ENCODE assay signal across 9 cellular contexts in genomic region chr16:82368041-82368440, GRCh38.
DNase-seq lines count a peak whose midpoint lies in the region; ATAC-seq, FAIRE-seq and TF ChIP-seq lines count a peak whose summit lies in the region.
"Had no signal": no experiment of that assay in that cellular context is flagged by ENCODE, and none has a peak within 500 bp of the region (broad histone marks: within the 10 kb centered on the region; RNA-seq: fewer than 3 reads in every experiment).

No MANE protein-coding gene starts in this region.

- H3K9ac ChIP-seq in astrocyte (ENCODE audit: low read length): no peak overlapping the region

- H3K79me2 ChIP-seq in astrocyte (ENCODE audit: insufficient read depth, low read length): no peaks in the 10 kb centered on the region

- no peak overlapping the region for H3K27ac ChIP-seq in astrocyte (ENCODE audit: low read depth, low read length)

- no peak overlapping the region for H3K4me3 ChIP-seq in astrocyte (ENCODE audit: insufficient read depth, low read depth, low read length)

- H3K27me3 Mint-ChIP-seq in astrocyte (ENCODE audit: low read depth, unreplicated experiment): peaks cover 34% of the 10 kb centered on the region
- H3K27me3 Mint-ChIP-seq: dendritic cell treated with granulocyte-macrophage colony-stimulating factor and Interleukin-4, amounts not matched to agents 40 ng/mL and 50 ng/mL, for 4 days had no signal

- no peak overlapping the region for H3K4me3 Mint-ChIP-seq in astrocyte (ENCODE audit: unreplicated experiment)
- H3K4me3 Mint-ChIP-seq: dendritic cell treated with granulocyte-macrophage colony-stimulating factor and Interleukin-4, amounts not matched to agents 40 ng/mL and 50 ng/mL, for 4 days had no signal

- peaks cover 4% of the 10 kb centered on the region for H3K27me3 ChIP-seq in astrocyte (ENCODE audit: insufficient read depth, low read length)

- no peaks in the 10 kb centered on the region for H3K36me3 Mint-ChIP-seq in astrocyte (ENCODE audit: low read depth, unreplicated experiment)

- no peaks in the 10 kb centered on the region for H3K4me1 ChIP-seq in astrocyte (ENCODE audit: insufficient read depth, low read length)

- DNase-seq in Ammon's horn (ENCODE audit: low spot score) (peak; percentile 80), HK-2 (ENCODE audit: unreplicated experiment) (peak; percentile 9), astrocyte (ENCODE audit: low read depth) (peak; percentile 16), iris pigment epithelial cell (ENCODE audit: low read depth) (peak; percentile 45), kidney glomerular epithelial cell (lab: John Stamatoyannopoulos, UW) (no peak), cerebellum (ENCODE audit: low spot score) (no peak)

- no peak overlapping the region for H2AFZ ChIP-seq in astrocyte (ENCODE audit: low read depth, low read length)

- H3K36me3 ChIP-seq in astrocyte (ENCODE audit: insufficient read depth, low read length): no peaks in the 10 kb centered on the region

- H3K4me2 ChIP-seq in astrocyte (ENCODE audit: low read length): no peak overlapping the region

- peak; percentile 28 for TF ChIP-seq CTCF in astrocyte (IDR thresholded peaks at IDR 0.05; ENCODE audit: insufficient read depth, low read depth, low read length)

- no peak for FAIRE-seq in astrocyte (lab: Jason Lieb, UNC)

- H4K20me1 ChIP-seq in astrocyte (ENCODE audit: insufficient read depth, low read length): no peaks in the 10 kb centered on the region

- no peak for ATAC-seq in HG03378 (IDR thresholded peaks at IDR 0.05; ENCODE audit: unreplicated experiment)
- no peak for ATAC-seq in GM18498 (IDR thresholded peaks at IDR 0.05; ENCODE audit: unreplicated experiment)

- H3K9me3 ChIP-seq in astrocyte (ENCODE audit: insufficient read depth, low read depth, low read length): no peaks in the 10 kb centered on the region

- H3K9me3 Mint-ChIP-seq in astrocyte (ENCODE audit: unreplicated experiment): no peaks in the 10 kb centered on the region
- H3K9me3 Mint-ChIP-seq: dendritic cell treated with granulocyte-macrophage colony-stimulating factor and Interleukin-4, amounts not matched to agents 40 ng/mL and 50 ng/mL, for 4 days had no signal

- H3K4me1 Mint-ChIP-seq in astrocyte (ENCODE audit: low read depth, unreplicated experiment): no peaks in the 10 kb centered on the region

- H3K27ac Mint-ChIP-seq in astrocyte (ENCODE audit: unreplicated experiment): no peak overlapping the region
- H3K27ac Mint-ChIP-seq: dendritic cell treated with granulocyte-macrophage colony-stimulating factor and Interleukin-4, amounts not matched to agents 40 ng/mL and 50 ng/mL, for 4 days had no signal

Comparison
In these comparisons a context has a peak if more than half of its experiments do, and no peak if none do; other contexts are left out.
1. DNase-seq: peak in Ammon's horn (single experiment), HK-2 (single experiment), astrocyte (single experiment) and iris pigment epithelial cell (single experiment); none in kidney glomerular epithelial cell (single experiment) and cerebellum (single experiment).